In genomic region chr12:66035289-66035961, GRCh38 we compare ENCODE assay signal across 10 cellular contexts.
A peak's percentile ranks its signal among the peaks of the same experiment; 100 is the strongest.
DNase-seq lines count a peak whose midpoint lies in the region; ATAC-seq and TF ChIP-seq lines count a peak whose summit lies in the region.
"Had no signal": no experiment of that assay in that cellular context is flagged by ENCODE, and none has a peak within 500 bp of the region (broad histone marks: within the 10 kb centered on the region; RNA-seq: fewer than 3 reads in every experiment).

No MANE protein-coding gene starts in this region.

- WGBS in right cardiac atrium = 57% methylated on average over 4 of the region's 4 CpGs

- H3K79me2 ChIP-seq in OCI-LY1 (ENCODE audit: insufficient read depth, low read length) = no peaks in the 10 kb centered on the region

- H3K27ac ChIP-seq in left ventricle myocardium inferior (replicated peaks) (no peak overlapping the region), right cardiac atrium (ENCODE audit: low read length) (no peak overlapping the region), OCI-LY1 (ENCODE audit: low read depth, low read length, poor library complexity, severe bottlenecking) (no peak overlapping the region), uterus (peak overlapping the region in 1 of 2 donors; percentile 21)

- no peaks in the 10 kb centered on the region for H3K9me2 ChIP-seq in OCI-LY1 (ENCODE audit: low read depth, low read length)

- TF ChIP-seq POLR2A in erythroblast (IDR thresholded peaks at IDR 0.05; ENCODE audit: low read length) = no peak
- no peak for TF ChIP-seq POLR2A in uterus (IDR thresholded peaks at IDR 0.05)

- H3K36me3 ChIP-seq in left ventricle myocardium inferior (no peaks in the 10 kb centered on the region), OCI-LY1 (ENCODE audit: insufficient read depth, low read length) (no peaks in the 10 kb centered on the region), uterus (no peaks in the 10 kb centered on the region)

- no peak overlapping the region for H3K4me2 ChIP-seq in OCI-LY1 (ENCODE audit: low read length)

- no peak overlapping the region for H3K9ac ChIP-seq in OCI-LY1 (ENCODE audit: low read length)

- ATAC-seq in right cardiac atrium (no peak), sciatic nerve (no peak), HG03442 (IDR thresholded peaks at IDR 0.05; ENCODE audit: unreplicated experiment) (no peak)
- ATAC-seq: left lobe of liver; stimulated activated naive CD8-positive, alpha-beta T cell treated with anti-CD3 and anti-CD28 coated beads, Interleukin-15, Interleukin-2, amounts not matched to agents 100 U/mL and 50 U/mL, for 24 hours had no signal

- H3K9me3 ChIP-seq in left ventricle myocardium inferior (replicated peaks) = no peaks in the 10 kb centered on the region
- no peaks in the 10 kb centered on the region for H3K9me3 ChIP-seq in right cardiac atrium (ENCODE audit: control insufficient read depth, low read length)
- no peaks in the 10 kb centered on the region for H3K9me3 ChIP-seq in OCI-LY1 (ENCODE audit: low read length)
- H3K9me3 ChIP-seq in uterus = no peaks in the 10 kb centered on the region

- H3F3A ChIP-seq in OCI-LY1 (ENCODE audit: insufficient read depth, low read length) = no peaks in the 10 kb centered on the region

- DNase-seq in left ventricle myocardium inferior = no peak
- no peak for DNase-seq in right cardiac atrium
- peak; percentile 30 to 47 for DNase-seq in erythroblast (lab: John Stamatoyannopoulos, UW)
- no peak for DNase-seq in uterus
- DNase-seq in HuH-7.5 (ENCODE audit: low spot score) = no peak
- DNase-seq in sciatic nerve (ENCODE audit: low spot score) = no peak
- DNase-seq: stimulated activated naive CD8-positive, alpha-beta T cell treated with anti-CD3 and anti-CD28 coated beads, Interleukin-15, Interleukin-2, amounts not matched to agents 100 U/mL and 50 U/mL, for 24 hours had no signal

- H3K27me3 ChIP-seq in left ventricle myocardium inferior (ENCODE audit: low read depth) (no peaks in the 10 kb centered on the region), right cardiac atrium (ENCODE audit: control insufficient read depth, insufficient read depth) (no peaks in the 10 kb centered on the region), OCI-LY1 (ENCODE audit: insufficient read depth, low read length) (no peaks in the 10 kb centered on the region), uterus (no peaks in the 10 kb centered on the region)

- H3K4me3 ChIP-seq in left ventricle myocardium inferior (no peak overlapping the region), right cardiac atrium (ENCODE audit: low read length) (no peak overlapping the region), OCI-LY1 (ENCODE audit: low read depth, low read length, poor library complexity, severe bottlenecking) (no peak overlapping the region), uterus (no peak overlapping the region)

- no peaks in the 10 kb centered on the region for H4K20me1 ChIP-seq in OCI-LY1 (ENCODE audit: insufficient read depth, low read length)

- H3K4me1 ChIP-seq in left ventricle myocardium inferior = peaks cover 9% of the 10 kb centered on the region
- H3K4me1 ChIP-seq in right cardiac atrium (ENCODE audit: control insufficient read depth, insufficient read depth, low read length) = peaks cover 1% of the 10 kb centered on the region
- H3K4me1 ChIP-seq in OCI-LY1 (ENCODE audit: insufficient read depth, low read length, severe bottlenecking) = no peaks in the 10 kb centered on the region
- H3K4me1 ChIP-seq in uterus = no peaks in the 10 kb centered on the region

- H2AFZ ChIP-seq in OCI-LY1 (ENCODE audit: low read length) = no peak overlapping the region

- peak; percentile 46 for TF ChIP-seq CTCF in left ventricle myocardium inferior (IDR thresholded peaks at IDR 0.05; ENCODE audit: borderline replicate concordance)
- peak; percentile 42; the same call in 1 of the 2 replicates for TF ChIP-seq CTCF in OCI-LY1 (IDR thresholded peaks at IDR 0.05; ENCODE audit: low read length)
- TF ChIP-seq CTCF in uterus (IDR thresholded peaks at IDR 0.05) = peak in 3 of 4 experiments; percentile 21 to 23 (median 23)

- intact Hi-C loops in left ventricle myocardium inferior (cut with micrococcal nuclease) = no loop called here
- intact Hi-C loops in right cardiac atrium (cut with DNase I) = no loop called here
- intact Hi-C loops in uterus (cut with DNase I; ENCODE audit: low total_unique reads) = no loop called here
- intact Hi-C loops in sciatic nerve (cut with DNase I) = no loop called here

Comparison
In these comparisons a context has a peak if more than half of its experiments do, and no peak if none do; other contexts are left out.
1. DNase-seq: peak in erythroblast (2 of 2); none in left ventricle myocardium inferior (single experiment), right cardiac atrium (0 of 3), uterus (0 of 2), HuH-7.5 (single experiment) and sciatic nerve (single experiment).
2. Peak in every context shown above with its lines, with median percentiles within 50 percentile points of each other: CTCF ChIP-seq.